8 cellular contexts compared by ENCODE assay signal in genomic region chr18:79951545-79952456, GRCh38. TPM values are rescaled to one million over a fixed set of nuclear protein-coding genes. Genes with fewer than 3 reads are reported as not detected.
DNase-seq lines count a peak whose midpoint lies in the region; ATAC-seq and TF ChIP-seq lines count a peak whose summit lies in the region.

SLC66A2 (minus strand) TSS chr18:79951653; CDS start chr18:79950926, 727 bp downstream.

- no peaks in the 10 kb centered on the region for H3K36me3 ChIP-seq in BE2C

- peaks cover 17% of the 10 kb centered on the region for H3K27me3 Mint-ChIP-seq in endothelial cell (ENCODE audit: unreplicated experiment)

- H3K4me1 Mint-ChIP-seq in endothelial cell (ENCODE audit: unreplicated experiment), result peaks cover 11% of the 10 kb centered on the region

- peaks cover 11% of the 10 kb centered on the region for H3K36me3 Mint-ChIP-seq in endothelial cell (ENCODE audit: low read depth, unreplicated experiment)

- H3K27me3 ChIP-seq in BE2C, result no peaks in the 10 kb centered on the region

- no peak within 1 kb of the TSS for H3K27ac Mint-ChIP-seq in endothelial cell (ENCODE audit: unreplicated experiment)

- H3K4me3 ChIP-seq in BE2C (ENCODE audit: low read depth, low read length), result peak within 1 kb of the TSS; percentile 50

- DNase-seq in BE2C, result peak; percentile 85
- peak; percentile 89 for DNase-seq in GM19238 (ENCODE audit: insufficient read length, low spot score)
- DNase-seq in NOMO-1 treated with dmso at 0.1 percent for 144 hours (lab: John Stamatoyannopoulos, UW; ENCODE audit: unreplicated experiment), result peak; percentile 62
- DNase-seq in activated CD8-positive, alpha-beta memory T cell treated with anti-CD3 and anti-CD28 coated beads, Interleukin-2, amount 50 U/mL, for 1 hour (ENCODE audit: extremely low read depth), result peak; percentile 74
- DNase-seq in endothelial cell (ENCODE audit: low spot score), result peak; percentile 93
- peak; percentile 92 for DNase-seq in midbrain (lab: John Stamatoyannopoulos, UW)
- DNase-seq in stimulated activated CD8-positive, alpha-beta memory T cell treated with anti-CD3 and anti-CD28 coated beads, Interleukin-2, amount 100 ng/mL, for 1 hour (ENCODE audit: low read depth in 2 of 2), result peak; percentile 92 to 95

- peak; percentile 67 for ATAC-seq in HG03457 (IDR thresholded peaks at IDR 0.05; ENCODE audit: unreplicated experiment)

- no peaks in the 10 kb centered on the region for H3K4me1 ChIP-seq in BE2C

- H3K9me3 ChIP-seq in BE2C, result no peaks in the 10 kb centered on the region

- H3K9me3 Mint-ChIP-seq in endothelial cell (ENCODE audit: unreplicated experiment), result no peaks in the 10 kb centered on the region

- TF ChIP-seq CTCF in BE2C (IDR thresholded peaks at IDR 0.05; ENCODE audit: low read depth, low read length) (no peak), endothelial cell (IDR thresholded peaks at IDR 0.05; ENCODE audit: unreplicated experiment) (no peak)

- H3K4me3 Mint-ChIP-seq in endothelial cell (ENCODE audit: unreplicated experiment), result peak within 1 kb of the TSS; percentile 94

RNA-seq across cellular contexts. Expression of gene SLC66A2, which starts in this region (rescaled TPM):
- 17.6 TPM for polyA plus RNA-seq in BE2C (2012; ENCODE audit: insufficient read depth, insufficient read length, low read depth)
- 31.8 TPM for total RNA-seq in endothelial cell (ENCODE audit: unreplicated experiment)

Comparison
In these comparisons a context has a peak if more than half of its experiments do, and no peak if none do; other contexts are left out.
1. Peak in every context shown above with its lines: DNase-seq, ATAC-seq and H3K4me3 ChIP-seq.